Comparison of ENCODE assay signal across 11 cellular contexts in the genomic region with DNA sequence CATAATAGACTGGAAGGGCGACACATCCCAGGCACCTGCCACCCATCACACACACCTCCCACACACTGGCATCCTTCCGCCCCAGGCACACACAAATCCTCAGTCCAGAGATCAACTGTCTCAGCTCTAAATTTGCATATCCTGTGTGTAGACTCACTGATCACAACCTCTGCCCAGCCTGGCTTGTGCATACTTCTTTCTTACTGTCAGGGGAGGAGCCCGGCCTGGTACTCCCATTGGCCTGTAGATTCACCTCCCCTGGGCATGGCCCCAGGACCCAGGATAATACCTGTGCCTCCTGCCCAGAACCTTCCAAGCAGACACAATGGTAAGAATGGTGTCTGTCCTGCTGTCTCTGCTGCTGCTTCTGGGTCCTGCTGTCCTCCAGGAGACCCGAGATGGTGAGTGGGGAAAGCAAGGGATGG. TPM values are rescaled to one million over a fixed set of nuclear protein-coding genes. Genes with fewer than 3 reads are reported as not detected.
DNase-seq lines count a peak whose midpoint lies in the region; ATAC-seq and TF ChIP-seq lines count a peak whose summit lies in the region.
"Not testable (repeated sequence)": the region's sequence is repeated elsewhere in the genome, so short reads cannot be mapped to it uniquely, and the experiment has no call there.
"Had no signal": no experiment of that assay in that cellular context is flagged by ENCODE, and none has a peak within 500 bp of the region (broad histone marks: within the 10 kb centered on the region; RNA-seq: fewer than 3 reads in every experiment).

No MANE protein-coding gene starts in this region.

- TF ChIP-seq CTCF in DOHH2 (IDR thresholded peaks at IDR 0.05; ENCODE audit: low read depth, low read length, poor library complexity, severe bottlenecking), result not testable (repeated sequence)

- peaks cover 25% of the 10 kb centered on the region for H3K4me1 ChIP-seq in DOHH2 (ENCODE audit: control insufficient read depth, low read length)

- not testable (repeated sequence) for H3K9me3 ChIP-seq in DOHH2 (ENCODE audit: control insufficient read depth, insufficient read depth, low read length)

- CTCF ChIA-PET in activated CD4-positive, alpha-beta T cell treated with anti-CD3 and anti-CD28 coated beads, Interleukin-2, amount 10 ng/mL, durations not matched to agents 7 days and 5 days (lab: Charles Lee), result interaction anchor here (1.3 to 2.2 kb wide), 3 partner anchors 10 to 102 kb away, joined by 3 to 13 read pairs (median 4); no protein-coding TSS in a partner anchor

- not testable (repeated sequence) for H3K36me3 ChIP-seq in DOHH2 (ENCODE audit: control insufficient read depth, low read length)

- not testable (repeated sequence) for H3K79me2 ChIP-seq in DOHH2 (ENCODE audit: control insufficient read depth, low read length)

- not testable (repeated sequence) for H3K36me3 Mint-ChIP-seq in activated CD4-positive, alpha-beta T cell treated with anti-CD3 and anti-CD28 coated beads, Interleukin-2, amount 10 ng/mL, durations not matched to agents 7 days and 5 days (ENCODE audit: low read depth); memory B cell; stimulated activated memory B cell treated with anti-CD40 and anti-IgM and Interleukin-4, amounts not matched to agents 10 μg/mL and 1 μg/mL and 100 μg/mL, for 72 hours

- ATAC-seq in GM19351 (IDR thresholded peaks at IDR 0.05; ENCODE audit: unreplicated experiment), result peak; percentile 68
- peak; percentile 57 for ATAC-seq in HG02885 (IDR thresholded peaks at IDR 0.05; ENCODE audit: poor library complexity, unreplicated experiment)
- peak; percentile 45 for ATAC-seq in esophagus mucosa
- ATAC-seq in memory B cell (ENCODE audit: low read depth), result peak; percentile 39
- ATAC-seq in stimulated activated memory B cell treated with anti-CD40 and anti-IgM and Interleukin-4, amounts not matched to agents 10 μg/mL and 1 μg/mL and 100 μg/mL, for 72 hours, result peak; percentile 61

- not testable (repeated sequence) for H3K27ac ChIP-seq in DOHH2 (ENCODE audit: low read depth, low read length)

- not testable (repeated sequence) for H3K9me2 ChIP-seq in DOHH2 (replicated peaks; ENCODE audit: control insufficient read depth, low read length)

- H3F3A ChIP-seq in DOHH2 (ENCODE audit: control insufficient read depth, insufficient read depth), result not testable (repeated sequence)

- not testable (repeated sequence) for H4K20me1 ChIP-seq in DOHH2 (ENCODE audit: control insufficient read depth, insufficient read depth, low read depth, low read length)

- peak overlapping the region; percentile 49 for H3K4me3 ChIP-seq in DOHH2 (ENCODE audit: low read length)

- H3K27me3 Mint-ChIP-seq in activated CD4-positive, alpha-beta T cell treated with anti-CD3 and anti-CD28 coated beads, Interleukin-2, amount 10 ng/mL, durations not matched to agents 7 days and 5 days, result not testable (repeated sequence)
- peaks cover 19% of the 10 kb centered on the region for H3K27me3 Mint-ChIP-seq in memory B cell
- peaks cover 41% of the 10 kb centered on the region for H3K27me3 Mint-ChIP-seq in stimulated activated memory B cell treated with anti-CD40 and anti-IgM and Interleukin-4, amounts not matched to agents 10 μg/mL and 1 μg/mL and 100 μg/mL, for 72 hours

- H3K27ac Mint-ChIP-seq in activated CD4-positive, alpha-beta T cell treated with anti-CD3 and anti-CD28 coated beads, Interleukin-2, amount 10 ng/mL, durations not matched to agents 7 days and 5 days, result peak overlapping the region; percentile 61
- H3K27ac Mint-ChIP-seq in memory B cell; stimulated activated memory B cell treated with anti-CD40 and anti-IgM and Interleukin-4, amounts not matched to agents 10 μg/mL and 1 μg/mL and 100 μg/mL, for 72 hours: not testable (repeated sequence)

- not testable (repeated sequence) for H3K4me3 Mint-ChIP-seq in activated CD4-positive, alpha-beta T cell treated with anti-CD3 and anti-CD28 coated beads, Interleukin-2, amount 10 ng/mL, durations not matched to agents 7 days and 5 days; memory B cell; stimulated activated memory B cell treated with anti-CD40 and anti-IgM and Interleukin-4, amounts not matched to agents 10 μg/mL and 1 μg/mL and 100 μg/mL, for 72 hours

- POLR2A ChIA-PET in activated CD4-positive, alpha-beta T cell treated with anti-CD3 and anti-CD28 coated beads, Interleukin-2, amount 10 ng/mL, durations not matched to agents 7 days and 5 days (lab: Charles Lee), result not testable (repeated sequence)

- peak overlapping the region; percentile 65 for H3K4me2 ChIP-seq in DOHH2 (ENCODE audit: low read length)

- not testable (repeated sequence) for H3K9me3 Mint-ChIP-seq in activated CD4-positive, alpha-beta T cell treated with anti-CD3 and anti-CD28 coated beads, Interleukin-2, amount 10 ng/mL, durations not matched to agents 7 days and 5 days; memory B cell; stimulated activated memory B cell treated with anti-CD40 and anti-IgM and Interleukin-4, amounts not matched to agents 10 μg/mL and 1 μg/mL and 100 μg/mL, for 72 hours

- peak; percentile 93 for DNase-seq in NCI-H526 treated with DMSO at 0.1 percent for 48 hours (lab: John Stamatoyannopoulos, UW)
- DNase-seq in activated CD4-positive, alpha-beta T cell treated with anti-CD3 and anti-CD28 coated beads, Interleukin-2, amount 10 ng/mL, durations not matched to agents 7 days and 5 days, result peak; percentile 20
- DNase-seq in memory B cell (ENCODE audit: low spot score in 2 of 2), result not testable (repeated sequence)

- H3K4me1 Mint-ChIP-seq in activated CD4-positive, alpha-beta T cell treated with anti-CD3 and anti-CD28 coated beads, Interleukin-2, amount 10 ng/mL, durations not matched to agents 7 days and 5 days, result peaks cover 12% of the 10 kb centered on the region
- H3K4me1 Mint-ChIP-seq in memory B cell; stimulated activated memory B cell treated with anti-CD40 and anti-IgM and Interleukin-4, amounts not matched to agents 10 μg/mL and 1 μg/mL and 100 μg/mL, for 72 hours: not testable (repeated sequence)

- H3K27me3 ChIP-seq in DOHH2 (ENCODE audit: control insufficient read depth, low read length), result peaks cover 31% of the 10 kb centered on the region

RNA-seq across cellular contexts. Expression of a gene that starts 4.6 kb away (rescaled TPM):
- not detected for total RNA-seq in activated CD4-positive, alpha-beta T cell treated with anti-CD3 and anti-CD28 coated beads, Interleukin-2, amount 10 ng/mL, durations not matched to agents 7 days and 5 days
- total RNA-seq in esophagus mucosa, result 10.8 TPM
- total RNA-seq: H9, HT1080 had no signal

RNA-seq across cellular contexts. Expression of a gene that starts 34.9 kb away (rescaled TPM):
- 10 to 100 TPM; 63.2 to 66.0 TPM for total RNA-seq in activated CD4-positive, alpha-beta T cell treated with anti-CD3 and anti-CD28 coated beads, Interleukin-2, amount 10 ng/mL, durations not matched to agents 7 days and 5 days
- 62.4 TPM for total RNA-seq in esophagus mucosa

RNA-seq across cellular contexts. Expression of a gene that starts 51.0 kb away (rescaled TPM):
- under 1 TPM in 1 of 2 experiments, not detected in 1; 0.48 TPM for total RNA-seq in activated CD4-positive, alpha-beta T cell treated with anti-CD3 and anti-CD28 coated beads, Interleukin-2, amount 10 ng/mL, durations not matched to agents 7 days and 5 days
- 0.20 TPM for total RNA-seq in esophagus mucosa
- total RNA-seq: Daoy had no signal

Comparison
In these comparisons a context has a peak if more than half of its experiments do, and no peak if none do; other contexts are left out.
1. RNA of a gene that starts 4.6 kb away (total RNA-seq): 10.8 TPM in esophagus mucosa (single experiment); not detected in activated CD4-positive, alpha-beta T cell treated with anti-CD3 and anti-CD28 coated beads, Interleukin-2, amount 10 ng/mL, durations not matched to agents 7 days and 5 days; every median in the first group is over 10 times any median in the second.
2. Peak in every context shown above with its lines, with median percentiles within 50 percentile points of each other: ATAC-seq.